Comparison of ENCODE assay signal across 10 cellular contexts in genomic region chr17:41104386-41105038, GRCh38. TPM values are rescaled to one million over a fixed set of nuclear protein-coding genes. Genes with fewer than 3 reads are reported as not detected.
DNase-seq lines count a peak whose midpoint lies in the region; ATAC-seq, FAIRE-seq and TF ChIP-seq lines count a peak whose summit lies in the region.
"Not testable (repeated sequence)": the region's sequence is repeated elsewhere in the genome, so short reads cannot be mapped to it uniquely, and the experiment has no call there.
"Had no signal": no experiment of that assay in that cellular context is flagged by ENCODE, and none has a peak within 500 bp of the region (broad histone marks: within the 10 kb centered on the region; RNA-seq: fewer than 3 reads in every experiment).

No MANE protein-coding gene starts in this region.

- H4K91ac ChIP-seq in IMR-90 (ENCODE audit: insufficient read depth, low read depth, low read length) = not testable (repeated sequence)

- H3K23ac ChIP-seq in IMR-90 (ENCODE audit: low read depth, low read length) = not testable (repeated sequence)

- CTCF ChIA-PET in IMR-90 (lab: Yijun Ruan, JAX) = not testable (repeated sequence)

- H3K27me3 ChIP-seq in IMR-90 (ENCODE audit: control insufficient read depth, insufficient read depth, low read length); RWPE2 (ENCODE audit: insufficient read depth, poor library complexity, severe bottlenecking); foreskin keratinocyte; osteoblast (ENCODE audit: insufficient read depth, low read length): not testable (repeated sequence)

- in situ Hi-C loops in IMR-90 (cut with MboI; ENCODE audit: low sequenced_read_pairs) = not testable (repeated sequence)

- not testable (repeated sequence) for H3K18ac ChIP-seq in IMR-90 (ENCODE audit: low read depth, low read length)

- not testable (repeated sequence) for H2AFZ ChIP-seq in IMR-90 (replicated peaks; ENCODE audit: low read length, poor library complexity); osteoblast (ENCODE audit: low read length)

- peak; percentile 80 for DNase-seq in EL
- peak; percentile 77 for DNase-seq in IMR-90
- not testable (repeated sequence) for DNase-seq in RWPE2 (ENCODE audit: low spot score); osteoblast (ENCODE audit: insufficient read length, low spot score, missing footprints)
- peak; percentile 66 for DNase-seq in amniotic epithelial cell (ENCODE audit: low read depth)
- DNase-seq in foreskin keratinocyte = peak; percentile 64 to 88

- not testable (repeated sequence) for H3K4me2 ChIP-seq in IMR-90 (ENCODE audit: low read depth, low read length); osteoblast (ENCODE audit: insufficient read depth, low read length)

- peak overlapping the region in 1 of 2 experiments; percentile 49; a peak in 1 of 4 replicates for H4K8ac ChIP-seq in IMR-90 (ENCODE audit: low read depth in 2 of 2, low read length in 2 of 2)

- TF ChIP-seq CTCF in IMR-90 (conservative IDR thresholded peaks at IDR 0.05; ENCODE audit: low read depth, low read length); RWPE2 (IDR thresholded peaks at IDR 0.05; ENCODE audit: poor library complexity, severe bottlenecking); foreskin keratinocyte (conservative IDR thresholded peaks at IDR 0.05); osteoblast (IDR thresholded peaks at IDR 0.05; ENCODE audit: extremely low read depth, low read depth, low read length): not testable (repeated sequence)

- not testable (repeated sequence) for H3K9me1 ChIP-seq in IMR-90 (ENCODE audit: insufficient read depth, low read length)

- TF ChIP-seq RAD21 in IMR-90 (IDR thresholded peaks at IDR 0.05; ENCODE audit: low read length) = not testable (repeated sequence)

- H2BK120ac ChIP-seq in IMR-90 (ENCODE audit: low read depth, low read length) = peak overlapping the region; percentile 5; the same call in 1 of the 2 replicates

- 0 out of 2 replicates have a peak overlapping the region, but pooled peaks have one; percentile 32 for H3K56ac ChIP-seq in IMR-90 (ENCODE audit: extremely low read depth, insufficient read depth, low read length)

- H3K4me3 ChIP-seq in IMR-90 (ENCODE audit: insufficient read depth, low read depth, low read length); RWPE2 (ENCODE audit: severe bottlenecking); osteoblast (ENCODE audit: insufficient read depth, low read length): not testable (repeated sequence)

- not testable (repeated sequence) for H2BK15ac ChIP-seq in IMR-90 (ENCODE audit: low read depth, low read length)

- intact Hi-C loops in IMR-90 (cut with micrococcal nuclease) = not testable (repeated sequence)

- no CpG with 5 or more reads among the region's 2 CpGs for WGBS in IMR-90 (ENCODE audit: extremely low coverage in 2 of 2, insufficient read length in 1 of 2), 2 experiments

- not testable (repeated sequence) for TF ChIP-seq POLR2A in IMR-90 (IDR thresholded peaks at IDR 0.05; ENCODE audit: low read depth, low read length)

- not testable (repeated sequence) for H2AK5ac ChIP-seq in IMR-90 (ENCODE audit: low read depth, low read length)

- POLR2A ChIA-PET in IMR-90 (lab: Charles Lee; ENCODE audit: unreplicated experiment) = not testable (repeated sequence)

- H4K20me1 ChIP-seq in IMR-90 (ENCODE audit: insufficient read depth, low read length); osteoblast (ENCODE audit: insufficient read depth, low read length): not testable (repeated sequence)

- not testable (repeated sequence) for BruUV-seq in IMR-90 (replicated peaks; lab: Mats Ljungman, UMichigan)

- not testable (repeated sequence) for H2AK9ac ChIP-seq in IMR-90 (replicated peaks; ENCODE audit: low read depth, low read length, poor library complexity)

- H3K36me3 ChIP-seq in IMR-90 (ENCODE audit: control insufficient read depth, insufficient read depth, low read length); RWPE2 (ENCODE audit: low read depth); osteoblast (ENCODE audit: insufficient read depth, low read length): not testable (repeated sequence)

- H3K9me3 ChIP-seq in IMR-90 (ENCODE audit: control insufficient read depth, insufficient read depth, low read length); RWPE2 (ENCODE audit: severe bottlenecking); osteoblast (ENCODE audit: low read depth, low read length): not testable (repeated sequence)

- H4K5ac ChIP-seq in IMR-90 (ENCODE audit: low read depth, low read length) = not testable (repeated sequence)

- peak overlapping the region; percentile 94 for H2BK5ac ChIP-seq in IMR-90 (ENCODE audit: low read depth, low read length, poor library complexity, severe bottlenecking)

- not testable (repeated sequence) for H3K79me1 ChIP-seq in IMR-90 (ENCODE audit: low read depth in 1 of 2, low read length in 2 of 2)

- H3K9ac ChIP-seq in IMR-90 (ENCODE audit: low read depth, low read length) = not testable (repeated sequence)

- peak; percentile 45 for FAIRE-seq in endometrium (lab: Jason Lieb, UNC)

- H3K14ac ChIP-seq in IMR-90 (replicated peaks; ENCODE audit: low read depth, low read length) = not testable (repeated sequence)

- H2BK20ac ChIP-seq in IMR-90 (ENCODE audit: low read depth, low read length) = not testable (repeated sequence)

- dilution Hi-C loops in IMR-90 (cut with HindIII; ENCODE audit: low sequenced_read_pairs, unreplicated experiment) = not testable (repeated sequence)

- not testable (repeated sequence) for H3K4ac ChIP-seq in IMR-90 (ENCODE audit: low read depth, low read length)

- ATAC-seq in IMR-90 (ENCODE audit: low read depth) (peak; percentile 81), RWPE2 (ENCODE audit: low read depth) (peak; percentile 91), foreskin keratinocyte (peak; percentile 75)

- not testable (repeated sequence) for H3K27ac ChIP-seq in IMR-90 (ENCODE audit: insufficient read depth, low read length); foreskin keratinocyte
- peak overlapping the region; percentile 70 for H3K27ac ChIP-seq in RWPE2 (ENCODE audit: poor library complexity, severe bottlenecking)
- peak overlapping the region; percentile 66 for H3K27ac ChIP-seq in osteoblast (ENCODE audit: low read depth, low read length)

- H3K4me1 ChIP-seq in IMR-90 (ENCODE audit: control insufficient read depth, insufficient read depth, low read length) = not testable (repeated sequence)
- H3K4me1 ChIP-seq in RWPE2 (ENCODE audit: insufficient read depth, poor library complexity, severe bottlenecking) (peaks cover 21% of the 10 kb centered on the region), foreskin keratinocyte (peaks cover 13% of the 10 kb centered on the region), osteoblast (ENCODE audit: insufficient read depth, low read length) (peaks cover 20% of the 10 kb centered on the region)

- not testable (repeated sequence) for H3K79me2 ChIP-seq in osteoblast (ENCODE audit: insufficient read depth, low read length)

TF ChIP-seq in IMR-90, 13 proteins besides CTCF, POLR2A, EP300 and RAD21:
- TF ChIP-seq FOS (IDR thresholded peaks at IDR 0.05; ENCODE audit: low read depth, low read length) = 0 out of 2 replicates have a peak, but pooled peaks have one; percentile 8
TF ChIP-seq in IMR-90: peak in this region for 1; not testable (repeated sequence) for 12.

RNA-seq across cellular contexts. Expression of gene KRTAP4-9, which starts 0.7 kb away (rescaled TPM):
- total RNA-seq in IMR-90 (2012; rRNA removed) (not detected in 2 replicates), foreskin keratinocyte (not detected in 2 replicates), osteoblast (not detected in 2 replicates)
- polyA plus RNA-seq in IMR-90 (2012; rRNA removed) (0.24 TPM in 2 replicates), foreskin keratinocyte (not detected in 2 replicates)
- 0.31 and 0.44 TPM in 2 replicates for polyA plus RNA-seq in IMR-90 (2012; cell fraction: cytosol; rRNA removed)
- 0.44 and 1.3 TPM in 2 replicates for polyA plus RNA-seq in IMR-90 (2012; cell fraction: nucleus; rRNA removed; ENCODE audit: low replicate concordance)
- total RNA-seq: Caco-2, SK-MEL-5 had no signal
- polyA plus RNA-seq: IgD-negative memory B cell had no signal

RNA-seq across cellular contexts. Expression of gene KRTAP4-16, which starts 2.5 kb away (rescaled TPM):
- total RNA-seq in IMR-90 (2012; rRNA removed) = not detected in 2 replicates
- not detected in 2 replicates for polyA plus RNA-seq in IMR-90 (2012; rRNA removed)
- not detected in 2 replicates for polyA plus RNA-seq in IMR-90 (2012; cell fraction: cytosol; rRNA removed)
- polyA plus RNA-seq in IMR-90 (2012; cell fraction: nucleus; rRNA removed; ENCODE audit: low replicate concordance) = 0.14 TPM in 1 of 2 replicates, not detected in the other
- total RNA-seq in foreskin keratinocyte = not detected in 2 replicates
- polyA plus RNA-seq in foreskin keratinocyte = not detected in 2 replicates
- total RNA-seq in osteoblast = not detected in 2 replicates
- total RNA-seq: Caco-2, SK-MEL-5 had no signal
- polyA plus RNA-seq: IgD-negative memory B cell had no signal

RNA-seq across cellular contexts. Expression of gene KRTAP4-8, which starts 6.6 kb away (rescaled TPM):
- total RNA-seq in IMR-90 (2012; rRNA removed) (not detected in 2 replicates), foreskin keratinocyte (not detected in 2 replicates), osteoblast (not detected in 2 replicates)
- polyA plus RNA-seq in IMR-90 (2012; rRNA removed) (not detected in 2 replicates), foreskin keratinocyte (not detected in 2 replicates)
- not detected in 2 replicates for polyA plus RNA-seq in IMR-90 (2012; cell fraction: cytosol; rRNA removed)
- 0.07 and 0.12 TPM in 2 replicates for polyA plus RNA-seq in IMR-90 (2012; cell fraction: nucleus; rRNA removed; ENCODE audit: low replicate concordance)
- total RNA-seq: Caco-2, SK-MEL-5 had no signal
- polyA plus RNA-seq: IgD-negative memory B cell had no signal

RNA-seq across cellular contexts. Expression of gene KRTAP4-11, which starts 13.7 kb away (rescaled TPM):
- not detected in 2 replicates for total RNA-seq in IMR-90 (2012; rRNA removed)
- not detected in 2 replicates for polyA plus RNA-seq in IMR-90 (2012; rRNA removed)
- polyA plus RNA-seq in IMR-90 (2012; cell fraction: cytosol; rRNA removed) = 0.03 TPM in 1 of 2 replicates, not detected in the other
- polyA plus RNA-seq in IMR-90 (2012; cell fraction: nucleus; rRNA removed; ENCODE audit: low replicate concordance) = 0.13 TPM in 1 of 2 replicates, not detected in the other
- total RNA-seq in foreskin keratinocyte = not detected in 2 replicates
- not detected in 2 replicates for polyA plus RNA-seq in foreskin keratinocyte
- total RNA-seq in osteoblast = not detected in 2 replicates
- total RNA-seq: Caco-2, SK-MEL-5 had no signal
- polyA plus RNA-seq: IgD-negative memory B cell had no signal

RNA-seq across cellular contexts. Expression of gene KRTAP4-12, which starts 19.5 kb away (rescaled TPM):
- 0.18 TPM in 1 of 2 replicates, not detected in the other for total RNA-seq in IMR-90 (2012; rRNA removed)
- 1.0 and 1.1 TPM in 2 replicates for polyA plus RNA-seq in IMR-90 (2012; rRNA removed)
- 0.84 and 1.4 TPM in 2 replicates for polyA plus RNA-seq in IMR-90 (2012; cell fraction: cytosol; rRNA removed)
- polyA plus RNA-seq in IMR-90 (2012; cell fraction: nucleus; rRNA removed; ENCODE audit: low replicate concordance) = 0.79 and 1.8 TPM in 2 replicates
- total RNA-seq in foreskin keratinocyte = not detected in 2 replicates
- not detected in 2 replicates for polyA plus RNA-seq in foreskin keratinocyte
- total RNA-seq in osteoblast = not detected in 2 replicates
- total RNA-seq: Caco-2, SK-MEL-5 had no signal
- polyA plus RNA-seq: IgD-negative memory B cell had no signal
